ENCODE assay signal across 13 cellular contexts in the genomic region with DNA sequence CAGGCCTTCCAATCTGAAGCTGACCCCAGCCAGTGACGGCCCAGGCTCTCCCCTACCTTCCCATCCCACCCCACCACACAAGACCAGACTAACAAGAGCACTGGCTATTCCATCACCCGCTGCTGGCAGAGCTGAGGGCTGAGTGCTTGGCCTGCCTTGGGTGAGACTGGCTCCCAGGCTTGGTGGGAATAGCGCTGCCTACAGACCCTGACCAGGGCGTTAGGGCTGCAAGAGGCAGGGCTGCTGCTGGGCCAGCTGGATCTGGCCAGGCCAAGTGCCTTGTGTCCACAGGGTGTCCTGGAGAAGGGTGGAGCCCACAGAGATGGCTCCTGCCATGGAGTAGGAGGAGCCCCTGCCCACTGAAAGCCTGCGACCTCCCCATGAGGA. TPM values are rescaled to one million over a fixed set of nuclear protein-coding genes. Genes with fewer than 3 reads are reported as not detected.
DNase-seq lines count a peak whose midpoint lies in the region; ATAC-seq, FAIRE-seq and TF ChIP-seq lines count a peak whose summit lies in the region.
"Had no signal": no experiment of that assay in that cellular context is flagged by ENCODE, and none has a peak within 500 bp of the region (broad histone marks: within the 10 kb centered on the region; RNA-seq: fewer than 3 reads in every experiment).

No MANE protein-coding gene starts in this region.

- no peaks in the 10 kb centered on the region for H3K79me2 ChIP-seq in astrocyte (ENCODE audit: insufficient read depth, low read length)

- peak overlapping the region; percentile 44 for H3K9ac ChIP-seq in astrocyte (ENCODE audit: low read length)
- H3K9ac ChIP-seq: neural progenitor cell, SK-N-SH had no signal

- no peak overlapping the region for H3K27ac Mint-ChIP-seq in activated CD4-positive, alpha-beta T cell treated with anti-CD3 and anti-CD28 coated beads for 36 hours
- H3K27ac Mint-ChIP-seq in activated CD4-positive, alpha-beta T cell treated with anti-CD3 and anti-CD28 coated beads, Interleukin-2, amount 10 ng/mL, durations not matched to agents 24 days and 14 days, result no peak overlapping the region
- H3K27ac Mint-ChIP-seq in astrocyte (ENCODE audit: unreplicated experiment) (no peak overlapping the region), memory B cell (no peak overlapping the region)
- H3K27ac Mint-ChIP-seq in naive thymus-derived CD8-positive, alpha-beta T cell, result no peak overlapping the region
- H3K27ac Mint-ChIP-seq: neural progenitor cell had no signal

- no peak for TF ChIP-seq POLR2A in tibial nerve (IDR thresholded peaks at IDR 0.05)

- H3K4me2 ChIP-seq in astrocyte (ENCODE audit: low read length), result peak overlapping the region; percentile 69
- H3K4me2 ChIP-seq: neural progenitor cell, SK-N-SH had no signal

- DNase-seq in activated CD4-positive, alpha-beta T cell treated with anti-CD3 and anti-CD28 coated beads for 36 hours, result peak; percentile 16
- DNase-seq in activated CD4-positive, alpha-beta T cell treated with anti-CD3 and anti-CD28 coated beads, Interleukin-2, amount 10 ng/mL, durations not matched to agents 24 days and 14 days, result no peak
- no peak for DNase-seq in astrocyte (ENCODE audit: low read depth)
- DNase-seq in memory B cell (ENCODE audit: low spot score in 2 of 2), result no peak
- no peak for DNase-seq in tibial nerve (ENCODE audit: low spot score in 2 of 2)
- no peak for DNase-seq in left colon
- no peak for DNase-seq in naive thymus-derived CD8-positive, alpha-beta T cell
- no peak for DNase-seq in kidney tubule cell (ENCODE audit: low spot score)
- DNase-seq: activated CD4-positive, alpha-beta T cell treated with anti-CD3 and anti-CD28 coated beads, Interleukin-2, amount 50 U/mL, for 1 hour; NCI-H526; SK-N-SH had no signal

- H3K4me1 ChIP-seq in astrocyte (ENCODE audit: insufficient read depth, low read length), result peaks cover 19% of the 10 kb centered on the region
- H3K4me1 ChIP-seq in tibial nerve, result peaks cover 0 to 23% (median 14%) of the 10 kb centered on the region in 4 donors

- no peak for ATAC-seq in activated CD4-positive, alpha-beta T cell treated with anti-CD3 and anti-CD28 coated beads for 36 hours
- ATAC-seq in memory B cell (ENCODE audit: low read depth) (no peak), left colon (no peak)
- no peak for ATAC-seq in naive thymus-derived CD8-positive, alpha-beta T cell

- 88 to 91% methylated on average over 4 of the region's 5 CpGs for WGBS in tibial nerve, 2 donors

- peaks cover 14% of the 10 kb centered on the region for H3K4me1 Mint-ChIP-seq in activated CD4-positive, alpha-beta T cell treated with anti-CD3 and anti-CD28 coated beads for 36 hours
- peaks cover 12% of the 10 kb centered on the region for H3K4me1 Mint-ChIP-seq in activated CD4-positive, alpha-beta T cell treated with anti-CD3 and anti-CD28 coated beads, Interleukin-2, amount 10 ng/mL, durations not matched to agents 24 days and 14 days
- H3K4me1 Mint-ChIP-seq in astrocyte (ENCODE audit: low read depth, unreplicated experiment) (peaks cover 10% of the 10 kb centered on the region), memory B cell (peaks cover 20% of the 10 kb centered on the region)
- peaks cover 0 to 10% (median 2%) of the 10 kb centered on the region in 4 donors for H3K4me1 Mint-ChIP-seq in naive thymus-derived CD8-positive, alpha-beta T cell

- FAIRE-seq in astrocyte (lab: Jason Lieb, UNC), result no peak
- FAIRE-seq: A204.1 had no signal

- TF ChIP-seq EP300 in tibial nerve (IDR thresholded peaks at IDR 0.05), result no peak

- intact Hi-C loops in activated CD4-positive, alpha-beta T cell treated with anti-CD3 and anti-CD28 coated beads for 36 hours (cut with DNase I, micrococcal nuclease), result loop anchor here (1.0 to 2.0 kb wide), 2 partner anchors 149 to 167 kb away; no protein-coding TSS in a partner anchor
- intact Hi-C loops in activated CD4-positive, alpha-beta T cell treated with anti-CD3 and anti-CD28 coated beads, Interleukin-2, amount 10 ng/mL, durations not matched to agents 24 days and 14 days (cut with micrococcal nuclease), result no loop called here
- intact Hi-C loops in left colon (cut with DNase I, micrococcal nuclease), result no loop called here

- no peak overlapping the region for H3K4me3 Mint-ChIP-seq in activated CD4-positive, alpha-beta T cell treated with anti-CD3 and anti-CD28 coated beads for 36 hours
- no peak overlapping the region for H3K4me3 Mint-ChIP-seq in activated CD4-positive, alpha-beta T cell treated with anti-CD3 and anti-CD28 coated beads, Interleukin-2, amount 10 ng/mL, durations not matched to agents 24 days and 14 days
- H3K4me3 Mint-ChIP-seq in astrocyte (ENCODE audit: unreplicated experiment) (no peak overlapping the region), memory B cell (peak overlapping the region; percentile 66)
- H3K4me3 Mint-ChIP-seq in naive thymus-derived CD8-positive, alpha-beta T cell, result no peak overlapping the region
- H3K4me3 Mint-ChIP-seq: neural progenitor cell had no signal

- H3K36me3 ChIP-seq in astrocyte (ENCODE audit: insufficient read depth, low read length) (no peaks in the 10 kb centered on the region), tibial nerve (no peaks in the 10 kb centered on the region)
- H3K36me3 ChIP-seq: neural progenitor cell had no signal

- no peaks in the 10 kb centered on the region for H3K9me3 ChIP-seq in astrocyte (ENCODE audit: insufficient read depth, low read depth, low read length)
- no peaks in the 10 kb centered on the region for H3K9me3 ChIP-seq in tibial nerve
- H3K9me3 ChIP-seq: SK-N-SH had no signal

- H3K27ac ChIP-seq in astrocyte (ENCODE audit: low read depth, low read length), result peak overlapping the region; percentile 7
- peak overlapping the region in 3 of 4 donors; percentile 21 to 87 (median 79) for H3K27ac ChIP-seq in tibial nerve
- H3K27ac ChIP-seq: neural progenitor cell had no signal

- CTCF ChIA-PET in activated CD4-positive, alpha-beta T cell treated with anti-CD3 and anti-CD28 coated beads for 36 hours (lab: Charles Lee), result interaction anchor here (0.6 to 1.5 kb wide), 3 partner anchors 9 to 413 kb away, joined by 3 to 5 read pairs (median 4); no protein-coding TSS in a partner anchor

- TF ChIP-seq CTCF in astrocyte (IDR thresholded peaks at IDR 0.05; ENCODE audit: insufficient read depth, low read depth, low read length) (no peak), tibial nerve (IDR thresholded peaks at IDR 0.05) (no peak)

- H3K4me3 ChIP-seq in astrocyte (ENCODE audit: insufficient read depth, low read depth, low read length) (no peak overlapping the region), tibial nerve (peak overlapping the region in 1 of 4 donors; percentile 20)
- H3K4me3 ChIP-seq: neural progenitor cell had no signal

- no peaks in the 10 kb centered on the region for H3K36me3 Mint-ChIP-seq in activated CD4-positive, alpha-beta T cell treated with anti-CD3 and anti-CD28 coated beads for 36 hours (ENCODE audit: low read depth)
- no peaks in the 10 kb centered on the region for H3K36me3 Mint-ChIP-seq in activated CD4-positive, alpha-beta T cell treated with anti-CD3 and anti-CD28 coated beads, Interleukin-2, amount 10 ng/mL, durations not matched to agents 24 days and 14 days (ENCODE audit: low read depth)
- H3K36me3 Mint-ChIP-seq in astrocyte (ENCODE audit: low read depth, unreplicated experiment), result no peaks in the 10 kb centered on the region
- H3K36me3 Mint-ChIP-seq in memory B cell, result peaks cover 1% of the 10 kb centered on the region
- no peaks in the 10 kb centered on the region for H3K36me3 Mint-ChIP-seq in naive thymus-derived CD8-positive, alpha-beta T cell
- H3K36me3 Mint-ChIP-seq: neural progenitor cell had no signal

- H3K27me3 ChIP-seq in astrocyte (ENCODE audit: insufficient read depth, low read length) (no peaks in the 10 kb centered on the region), tibial nerve (no peaks in the 10 kb centered on the region)
- H3K27me3 ChIP-seq: neural progenitor cell had no signal

- H2AFZ ChIP-seq in astrocyte (ENCODE audit: low read depth, low read length), result peak overlapping the region; percentile 38
- H2AFZ ChIP-seq: neural progenitor cell had no signal

- peaks cover 8% of the 10 kb centered on the region for H3K27me3 Mint-ChIP-seq in activated CD4-positive, alpha-beta T cell treated with anti-CD3 and anti-CD28 coated beads for 36 hours
- H3K27me3 Mint-ChIP-seq in activated CD4-positive, alpha-beta T cell treated with anti-CD3 and anti-CD28 coated beads, Interleukin-2, amount 10 ng/mL, durations not matched to agents 24 days and 14 days, result peaks cover 34% of the 10 kb centered on the region
- H3K27me3 Mint-ChIP-seq in astrocyte (ENCODE audit: low read depth, unreplicated experiment) (peaks cover 17% of the 10 kb centered on the region), memory B cell (no peaks in the 10 kb centered on the region)
- H3K27me3 Mint-ChIP-seq in naive thymus-derived CD8-positive, alpha-beta T cell, result peaks cover 0 to 3% (median 0%) of the 10 kb centered on the region in 5 donors

- no peaks in the 10 kb centered on the region for H4K20me1 ChIP-seq in astrocyte (ENCODE audit: insufficient read depth, low read length)

- no peaks in the 10 kb centered on the region for H3K9me3 Mint-ChIP-seq in activated CD4-positive, alpha-beta T cell treated with anti-CD3 and anti-CD28 coated beads for 36 hours (ENCODE audit: low read depth)
- H3K9me3 Mint-ChIP-seq in activated CD4-positive, alpha-beta T cell treated with anti-CD3 and anti-CD28 coated beads, Interleukin-2, amount 10 ng/mL, durations not matched to agents 24 days and 14 days, result no peaks in the 10 kb centered on the region
- H3K9me3 Mint-ChIP-seq in astrocyte (ENCODE audit: unreplicated experiment) (no peaks in the 10 kb centered on the region), memory B cell (no peaks in the 10 kb centered on the region)
- H3K9me3 Mint-ChIP-seq in naive thymus-derived CD8-positive, alpha-beta T cell, result no peaks in the 10 kb centered on the region
- H3K9me3 Mint-ChIP-seq: neural progenitor cell had no signal

- POLR2A ChIA-PET in activated CD4-positive, alpha-beta T cell treated with anti-CD3 and anti-CD28 coated beads for 36 hours (lab: Charles Lee), result no interaction called here
- POLR2A ChIA-PET in naive thymus-derived CD8-positive, alpha-beta T cell (lab: Charles Lee), result no interaction called here

RNA-seq across cellular contexts. Expression of a gene that starts 31.6 kb away (rescaled TPM):
- total RNA-seq in activated CD4-positive, alpha-beta T cell treated with anti-CD3 and anti-CD28 coated beads for 36 hours, result not detected
- not detected in 2 replicates for total RNA-seq in activated CD4-positive, alpha-beta T cell treated with anti-CD3 and anti-CD28 coated beads, Interleukin-2, amount 10 ng/mL, durations not matched to agents 24 days and 14 days
- total RNA-seq in astrocyte (17.5 and 21.3 TPM in 2 replicates), tibial nerve (10 to 100 TPM; 34.5 to 64.1 (median 47.1) TPM), left colon (10 to 100 TPM in 1 of 2 donors, 1 to 10 TPM in 1; 6.0 to 12.0 TPM)
- total RNA-seq in naive thymus-derived CD8-positive, alpha-beta T cell, result not detected
- polyA plus RNA-seq in naive thymus-derived CD8-positive, alpha-beta T cell, result not detected

Comparison
In these comparisons a context has a peak if more than half of its experiments do, and no peak if none do; other contexts are left out.
1. intact Hi-C loops: an anchor here in activated CD4-positive, alpha-beta T cell treated with anti-CD3 and anti-CD28 coated beads for 36 hours (1.0 to 2.0 kb wide); none called in activated CD4-positive, alpha-beta T cell treated with anti-CD3 and anti-CD28 coated beads, Interleukin-2, amount 10 ng/mL, durations not matched to agents 24 days and 14 days and left colon.